ENCODE assay signal across 8 cellular contexts in genomic region chr19:39970674-39971379, GRCh38. TPM values are rescaled to one million over a fixed set of nuclear protein-coding genes. Genes with fewer than 3 reads are reported as not detected.
A peak's percentile ranks its signal among the peaks of the same experiment; 100 is the strongest.
DNase-seq lines count a peak whose midpoint lies in the region; ATAC-seq and TF ChIP-seq lines count a peak whose summit lies in the region.

Gene PSMC4, plus strand, starts transcription at chr19:39971165. Its CDS starts 38 bp downstream, at chr19:39971203.

- in situ Hi-C loops in GM13976 (cut with MboI; ENCODE audit: low sequenced_read_pairs, unreplicated experiment): no loop called here

- TF ChIP-seq CTCF in GM13976 (IDR thresholded peaks at IDR 0.05; ENCODE audit: borderline replicate concordance, control extremely low read depth, extremely low read depth, insufficient read depth, missing control alignments) (peak; percentile 93), psoas muscle (IDR thresholded peaks at IDR 0.05) (peak; percentile 64), uterus (IDR thresholded peaks at IDR 0.05) (peak; percentile 72 to 93 (median 80))

- peak within 1 kb of the TSS; percentile 99 for H3K4me3 Mint-ChIP-seq in T-helper 17 cell

- H3K4me1 ChIP-seq in psoas muscle (peaks cover 17% of the 10 kb centered on the region), uterus (no peaks in the 10 kb centered on the region)

- WGBS in psoas muscle, 3 donors: 0 to 1% (median 0%) methylated on average over 43 to 47 of the region's 47 CpGs

- peaks cover 49% of the 10 kb centered on the region for H3K4me1 Mint-ChIP-seq in T-helper 17 cell

- H3K27ac ChIP-seq in angular gyrus (ENCODE audit: low read depth, low read length): peak within 1 kb of the TSS; percentile 81
- H3K27ac ChIP-seq in psoas muscle: peak within 1 kb of the TSS; percentile 94
- peak within 1 kb of the TSS; percentile 87 to 88 for H3K27ac ChIP-seq in uterus

- H3K9me3 ChIP-seq in T-helper 17 cell (ENCODE audit: control insufficient read depth, low read length, poor library complexity, severe bottlenecking): no peaks in the 10 kb centered on the region
- no peaks in the 10 kb centered on the region for H3K9me3 ChIP-seq in psoas muscle
- no peaks in the 10 kb centered on the region for H3K9me3 ChIP-seq in uterus

- peak; percentile 86 to 88 for TF ChIP-seq POLR2A in uterus (IDR thresholded peaks at IDR 0.05)

- H3K27me3 ChIP-seq in psoas muscle (ENCODE audit: insufficient read depth in 3 of 3, low read length in 2 of 3): no peaks in the 10 kb centered on the region
- no peaks in the 10 kb centered on the region for H3K27me3 ChIP-seq in uterus

- ATAC-seq in HG02884 (IDR thresholded peaks at IDR 0.05; ENCODE audit: unreplicated experiment) (peak; percentile 97), T-helper 17 cell (peak; percentile 96), left ventricle myocardium superior (peak; percentile 99), psoas muscle (peak; percentile 98 to 99 (median 99))

- H3K36me3 ChIP-seq in psoas muscle (ENCODE audit: insufficient read depth in 1 of 2, low read depth in 1 of 2) (peaks cover 9 to 39% of the 10 kb centered on the region in 2 donors), uterus (no peaks in the 10 kb centered on the region)

- intact Hi-C loops in left ventricle myocardium superior (cut with micrococcal nuclease) (no loop called here), psoas muscle (cut with DNase I) (loop anchor here (1.0 to 10.0 kb wide), 4 partner anchors 26 to 178 kb away; partner anchors contain the start of gene ZNF546 (in 1 of the 2)), uterus (cut with DNase I; ENCODE audit: low total_unique reads) (no loop called here)

- DNase-seq in GM13976 (ENCODE audit: low spot score) (peak; percentile 98), NCI-H1694 (lab: John Stamatoyannopoulos, UW) (peak; percentile 99), T-helper 17 cell (peak; percentile 96 to 98 (median 97)), left ventricle myocardium superior (peak; percentile 99), psoas muscle (peak; percentile 97 to 99), uterus (peak; percentile 96 to 98)

- no peaks in the 10 kb centered on the region for H3K27me3 Mint-ChIP-seq in T-helper 17 cell

- H3K4me3 ChIP-seq in psoas muscle (peak within 1 kb of the TSS; percentile 82), uterus (peak within 1 kb of the TSS; percentile 75 to 80)

- peaks cover 18% of the 10 kb centered on the region for H3K36me3 Mint-ChIP-seq in T-helper 17 cell (ENCODE audit: low read depth)

- H3K27ac Mint-ChIP-seq in T-helper 17 cell: peak within 1 kb of the TSS; percentile 100

RNA-seq across cellular contexts. Expression of gene PSMC4, which starts in this region (rescaled TPM):
- total RNA-seq in T-helper 17 cell (10 to 100 TPM; 82.2 to 87.5 TPM), left ventricle myocardium superior (69.3 TPM), psoas muscle (100 to 1,000 TPM in 2 of 4 donors, 10 to 100 TPM in 2; 76.0 to 154 (median 104) TPM), uterus (100 to 1,000 TPM in 1 of 4 donors, 10 to 100 TPM in 3; 59.4 to 162 (median 67.2) TPM)
- 100 to 1,000 TPM; 132 to 310 (median 229) TPM for polyA plus RNA-seq in psoas muscle

Comparison
In these comparisons a context has a peak if more than half of its experiments do, and no peak if none do; other contexts are left out.
1. Peak in every context shown above with its lines: DNase-seq, ATAC-seq, H3K4me3 ChIP-seq and H3K27ac ChIP-seq.
2. intact Hi-C loops: an anchor here in psoas muscle (1.0 to 10.0 kb wide); none called in left ventricle myocardium superior and uterus.